ENCODE assay signal across 4 cellular contexts in genomic region chr20:56506103-56506502, GRCh38.
TF ChIP-seq lines count a peak whose summit lies in the region.

No MANE protein-coding gene starts in this region.

TF ChIP-seq in liver, 16 proteins besides CTCF, POLR2A, EP300 and RAD21:
- TF ChIP-seq NR2F2 (IDR thresholded peaks at IDR 0.05) (peak; percentile 36), HNF4G (IDR thresholded peaks at IDR 0.05) (no peak)

TF ChIP-seq in HepG2, 621 proteins besides CTCF, POLR2A, EP300 and RAD21 (continues in another document):
- no peak for TF ChIP-seq HBP1 (CRISPR knock-in tag; IDR thresholded peaks at IDR 0.05; ENCODE audit: low read depth)
- TF ChIP-seq ZFYVE20 (CRISPR knock-in tag; IDR thresholded peaks at IDR 0.05; ENCODE audit: borderline replicate concordance, low read depth) = no peak
- TF ChIP-seq FOSL1 (CRISPR knock-in tag; IDR thresholded peaks at IDR 0.05; ENCODE audit: borderline replicate concordance) = no peak
- no peak for TF ChIP-seq NR2F6 (IDR thresholded peaks at IDR 0.05)
- no peak for TF ChIP-seq NR2F6 (CRISPR knock-in tag; IDR thresholded peaks at IDR 0.05)
- no peak for TF ChIP-seq ZNF275 (CRISPR knock-in tag; IDR thresholded peaks at IDR 0.05; ENCODE audit: borderline replicate concordance)
- no peak for TF ChIP-seq HHEX (CRISPR knock-in tag; IDR thresholded peaks at IDR 0.05)
- no peak for TF ChIP-seq MIER2 (CRISPR knock-in tag; IDR thresholded peaks at IDR 0.05)
- TF ChIP-seq ZNF142 (CRISPR knock-in tag; IDR thresholded peaks at IDR 0.05) = no peak

TF ChIP-seq in endothelial cell of umbilical vein, 7 proteins besides CTCF, POLR2A, EP300 and RAD21:
- TF ChIP-seq GATA2 (IDR thresholded peaks at IDR 0.05; ENCODE audit: insufficient read depth, insufficient read length, low read depth, low read length) (peak; percentile 58), POLR2AphosphoS5 (IDR thresholded peaks at IDR 0.05; ENCODE audit: insufficient read depth, low read depth, low read length) (peak; percentile 74), EZH2 (IDR thresholded peaks at IDR 0.05; ENCODE audit: borderline replicate concordance, low read depth, low read length, severe bottlenecking) (no peak), MAX (IDR thresholded peaks at IDR 0.05; ENCODE audit: insufficient read depth, insufficient read length) (no peak)

TF ChIP-seq in HEK293T, 16 proteins besides CTCF, POLR2A, EP300 and RAD21:
- TF ChIP-seq FOXM1 (IDR thresholded peaks at IDR 0.05; ENCODE audit: borderline replicate concordance) (no peak), TARDBP (IDR thresholded peaks at IDR 0.05) (no peak), LEF1 (IDR thresholded peaks at IDR 0.05; ENCODE audit: borderline replicate concordance) (no peak), BHLHE40 (IDR thresholded peaks at IDR 0.05; ENCODE audit: borderline replicate concordance) (no peak), NFRKB (IDR thresholded peaks at IDR 0.05) (no peak), ZNF384 (IDR thresholded peaks at IDR 0.05) (no peak), L3MBTL2 (conservative IDR thresholded peaks at IDR 0.05) (no peak), HDGF (IDR thresholded peaks at IDR 0.05; ENCODE audit: borderline replicate concordance) (no peak), FOXA1 (IDR thresholded peaks at IDR 0.05) (no peak), ELF4 (IDR thresholded peaks at IDR 0.05) (no peak), CTBP1 (IDR thresholded peaks at IDR 0.05; ENCODE audit: borderline replicate concordance) (no peak), SUZ12 (IDR thresholded peaks at IDR 0.05) (no peak), ARNT (IDR thresholded peaks at IDR 0.05) (no peak), FOXK2 (IDR thresholded peaks at IDR 0.05) (no peak)
